Comparison of ENCODE assay signal across 14 cellular contexts in genomic region chr6:85402071-85402470, GRCh38. TPM values are rescaled to one million over a fixed set of nuclear protein-coding genes. Genes with fewer than 3 reads are reported as not detected.
A peak's percentile ranks its signal among the peaks of the same experiment; 100 is the strongest.
DNase-seq lines count a peak whose midpoint lies in the region; ATAC-seq and TF ChIP-seq lines count a peak whose summit lies in the region.
"Had no signal": no experiment of that assay in that cellular context is flagged by ENCODE, and none has a peak within 500 bp of the region (broad histone marks: within the 10 kb centered on the region; RNA-seq: fewer than 3 reads in every experiment).

No MANE protein-coding gene starts in this region.

- peak overlapping the region; percentile 94 for H3K27ac ChIP-seq in A673 (ENCODE audit: low read depth, low read length, poor library complexity, severe bottlenecking)
- H3K27ac ChIP-seq in GM23248 = peak overlapping the region; percentile 97
- peak overlapping the region; percentile 96 for H3K27ac ChIP-seq in hepatocyte
- H3K27ac ChIP-seq: parathyroid adenoma had no signal

- no peaks in the 10 kb centered on the region for H3K36me3 Mint-ChIP-seq in activated T-helper 17 cell treated with anti-CD3 and anti-CD28 coated beads, Interleukin-2, amount 50 U/mL, for 72 hours (ENCODE audit: low read depth)

- peak overlapping the region; percentile 57 for H2AFZ ChIP-seq in GM23248
- H2AFZ ChIP-seq in hepatocyte = no peak overlapping the region
- H2AFZ ChIP-seq: parathyroid adenoma had no signal

- intact Hi-C loops in A673 (cut with micrococcal nuclease; ENCODE audit: unreplicated experiment) = loop anchor here (2.0 to 5.0 kb wide), 3 partner anchors 45 to 165 kb away; no protein-coding TSS in a partner anchor
- intact Hi-C loops in posterior cingulate gyrus (cut with DNase I) = no loop called here

- TF ChIP-seq CTCF in A673 (conservative IDR thresholded peaks at IDR 0.05; ENCODE audit: low read depth, low read length) (no peak), hepatocyte (IDR thresholded peaks at IDR 0.05; ENCODE audit: poor library complexity) (no peak)

- no peak for ATAC-seq in activated T-helper 17 cell treated with anti-CD3 and anti-CD28 coated beads, Interleukin-2, amount 50 U/mL, for 72 hours (replicated peaks)
- ATAC-seq in GM21381 (IDR thresholded peaks at IDR 0.05; ENCODE audit: unreplicated experiment) = no peak

- H3K9me2 ChIP-seq in GM23248 (ENCODE audit: insufficient read depth) (no peaks in the 10 kb centered on the region), hepatocyte (replicated peaks; ENCODE audit: insufficient read depth) (no peaks in the 10 kb centered on the region)

- peaks cover 7% of the 10 kb centered on the region for H3K27me3 Mint-ChIP-seq in activated T-helper 17 cell treated with anti-CD3 and anti-CD28 coated beads, Interleukin-2, amount 50 U/mL, for 72 hours

- peaks cover 5% of the 10 kb centered on the region for H3K9me3 Mint-ChIP-seq in activated T-helper 17 cell treated with anti-CD3 and anti-CD28 coated beads, Interleukin-2, amount 50 U/mL, for 72 hours

- no peak overlapping the region for H3K4me3 Mint-ChIP-seq in activated T-helper 17 cell treated with anti-CD3 and anti-CD28 coated beads, Interleukin-2, amount 50 U/mL, for 72 hours
- H3K4me3 Mint-ChIP-seq: activated CD4-positive, alpha-beta memory T cell treated with anti-CD3 and anti-CD28 coated beads, Interleukin-2, amount 10 ng/mL, durations not matched to agents 7 days and 5 days had no signal

- H3K4me2 ChIP-seq in GM23248 (ENCODE audit: unreplicated experiment) = no peak overlapping the region
- no peak overlapping the region for H3K4me2 ChIP-seq in hepatocyte

- peaks cover 8% of the 10 kb centered on the region for H3K4me1 Mint-ChIP-seq in activated T-helper 17 cell treated with anti-CD3 and anti-CD28 coated beads, Interleukin-2, amount 50 U/mL, for 72 hours

- in situ Hi-C loops in GM23248 (cut with MboI) = no loop called here

- no peak overlapping the region for H3K9ac ChIP-seq in GM23248
- H3K9ac ChIP-seq: parathyroid adenoma had no signal

- H3K4me3 ChIP-seq in A673 (ENCODE audit: low read depth, low read length, poor library complexity, severe bottlenecking) (no peak overlapping the region), GM23248 (no peak overlapping the region), hepatocyte (no peak overlapping the region)
- H3K4me3 ChIP-seq: ascending aorta, colonic mucosa had no signal

- H3K27me3 ChIP-seq in A673 (replicated peaks; ENCODE audit: insufficient read depth, low read depth, low read length, poor library complexity) = no peaks in the 10 kb centered on the region
- H3K27me3 ChIP-seq in GM23248 (replicated peaks; ENCODE audit: insufficient read depth) = no peaks in the 10 kb centered on the region
- no peaks in the 10 kb centered on the region for H3K27me3 ChIP-seq in hepatocyte
- H3K27me3 ChIP-seq: ascending aorta, colonic mucosa had no signal

- H3K27ac Mint-ChIP-seq in activated T-helper 17 cell treated with anti-CD3 and anti-CD28 coated beads, Interleukin-2, amount 50 U/mL, for 72 hours = peak overlapping the region; percentile 15
- H3K27ac Mint-ChIP-seq: activated CD4-positive, alpha-beta memory T cell treated with anti-CD3 and anti-CD28 coated beads, Interleukin-2, amount 10 ng/mL, durations not matched to agents 7 days and 5 days had no signal

- POLR2A ChIA-PET in A673 (lab: Charles Lee; ENCODE audit: low non-redundant PET) = no interaction called here

- H3K9me3 ChIP-seq in A673 (ENCODE audit: low read depth, low read length, poor library complexity, severe bottlenecking) (no peaks in the 10 kb centered on the region), GM23248 (ENCODE audit: low read depth) (no peaks in the 10 kb centered on the region), hepatocyte (ENCODE audit: low read depth) (no peaks in the 10 kb centered on the region)
- H3K9me3 ChIP-seq: ascending aorta, colonic mucosa had no signal

- H4K20me1 ChIP-seq in GM23248 (ENCODE audit: insufficient read depth) = no peaks in the 10 kb centered on the region
- no peaks in the 10 kb centered on the region for H4K20me1 ChIP-seq in hepatocyte (ENCODE audit: insufficient read depth, poor library complexity, severe bottlenecking)

- no TSS peak for BruUV-seq in A673 (replicated peaks; lab: Mats Ljungman, UMichigan)

- H3K4me1 ChIP-seq in A673 (ENCODE audit: insufficient read depth, low read length, poor library complexity, severe bottlenecking) = peaks cover 57% of the 10 kb centered on the region
- H3K4me1 ChIP-seq in GM23248 (ENCODE audit: insufficient read depth) = peaks cover 58% of the 10 kb centered on the region
- peaks cover 38% of the 10 kb centered on the region for H3K4me1 ChIP-seq in hepatocyte (ENCODE audit: insufficient read depth)
- H3K4me1 ChIP-seq: parathyroid adenoma had no signal

- CTCF ChIA-PET in A673 (lab: Charles Lee) = no interaction called here

- DNase-seq in A673 (ENCODE audit: low spot score) = peak; percentile 55
- no peak for DNase-seq in GM23248
- DNase-seq in hepatocyte (ENCODE audit: low spot score) = no peak
- no peak for DNase-seq in NCI-H446 (lab: John Stamatoyannopoulos, UW)
- DNase-seq in stimulated activated CD4-positive, alpha-beta T cell treated with anti-CD3 and anti-CD28 coated beads, Interleukin-12 subunit alpha, Interleukin-12 subunit beta, amount 100 ng/mL, for 4 hours = no peak
- no peak for DNase-seq in posterior cingulate gyrus
- DNase-seq: activated CD4-positive, alpha-beta memory T cell treated with anti-CD3 and anti-CD28 coated beads, Interleukin-2, amount 10 ng/mL, durations not matched to agents 7 days and 5 days; colonic mucosa; islet precursor cell; NCI-H1694 had no signal

- H3F3A ChIP-seq in GM23248 (ENCODE audit: insufficient read depth) = peaks cover 51% of the 10 kb centered on the region

- H3K79me2 ChIP-seq in GM23248 (ENCODE audit: insufficient read depth) = no peaks in the 10 kb centered on the region
- H3K79me2 ChIP-seq in hepatocyte = no peaks in the 10 kb centered on the region
- H3K79me2 ChIP-seq: parathyroid adenoma had no signal

- H3K36me3 ChIP-seq in A673 (ENCODE audit: insufficient read depth, low read length, poor library complexity, severe bottlenecking) (no peaks in the 10 kb centered on the region), GM23248 (ENCODE audit: low read depth) (no peaks in the 10 kb centered on the region), hepatocyte (replicated peaks; ENCODE audit: insufficient read depth, low read depth) (no peaks in the 10 kb centered on the region)
- H3K36me3 ChIP-seq: ascending aorta, colonic mucosa had no signal

RNA-seq across cellular contexts. Expression of gene NT5E, which starts 47.8 kb away (rescaled TPM):
- total RNA-seq in A673 (2021) (26.0 and 32.7 TPM in 2 replicates), hepatocyte (1.7 and 3.0 TPM in 2 replicates)
- 264 and 293 TPM in 2 replicates for total RNA-seq in GM23248 (2014; rRNA removed; shearing (Covaris generic))
- polyA plus RNA-seq in GM23248 (2016; fragmentation: Nextera tagmentation; extraction: Ambion mirVana) (201 and 205 TPM in 2 replicates), hepatocyte (1.8 and 2.0 TPM in 2 replicates)
- total RNA-seq in activated T-helper 17 cell treated with anti-CD3 and anti-CD28 coated beads, Interleukin-2, amount 50 U/mL, for 72 hours = 10 to 100 TPM in 1 of 2 donors, 1 to 10 TPM in 1; 1.2 to 10.5 TPM
